Comparison of ENCODE assay signal across 10 cellular contexts in the genomic region with DNA sequence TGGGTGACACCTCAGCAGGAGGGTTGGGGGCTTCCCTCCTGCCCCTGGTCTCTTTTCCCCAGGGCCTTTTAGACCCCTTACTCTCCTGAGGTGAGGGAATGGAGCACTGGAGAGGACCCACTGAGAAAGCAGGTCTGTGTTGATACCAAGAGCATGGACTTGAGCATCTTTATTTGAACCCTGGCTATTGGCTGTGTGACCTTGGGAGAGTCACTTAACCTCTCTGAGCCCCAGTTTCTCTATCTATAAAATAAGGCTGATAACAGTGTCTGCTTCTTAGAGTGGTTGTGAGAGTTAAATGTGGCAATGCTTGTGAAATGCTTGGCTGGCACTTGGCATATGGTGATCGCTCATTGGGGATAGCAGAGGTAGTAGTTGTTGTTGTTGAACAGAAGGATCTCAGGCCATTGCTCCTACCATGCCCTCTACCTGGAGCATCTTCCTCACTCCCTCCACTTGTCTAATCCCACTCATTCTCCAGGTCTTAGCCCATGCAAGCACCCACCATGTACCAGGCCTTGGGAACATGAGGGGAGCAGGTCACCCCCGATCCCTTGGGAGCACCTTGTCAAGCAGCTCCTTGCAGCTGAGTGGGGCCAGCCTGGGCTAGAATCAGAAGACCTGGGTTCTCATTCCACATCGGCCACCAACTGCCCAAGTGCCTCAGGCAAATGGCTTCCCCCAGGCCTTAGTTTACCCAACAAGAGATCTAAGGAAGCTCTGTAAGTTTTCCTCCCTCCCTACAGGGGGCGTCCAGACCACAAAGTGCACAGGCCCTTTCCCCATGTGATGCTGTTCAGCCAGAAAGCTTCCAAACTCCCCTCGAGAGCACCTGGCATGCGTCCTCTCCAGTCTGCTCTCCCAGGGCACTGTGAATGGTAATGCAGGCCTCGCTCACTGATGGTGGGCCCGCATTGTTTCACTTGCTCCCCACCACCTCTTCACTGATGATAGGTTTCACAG.
DNase-seq lines count a peak whose midpoint lies in the region; ATAC-seq and TF ChIP-seq lines count a peak whose summit lies in the region.
"Had no signal": no experiment of that assay in that cellular context is flagged by ENCODE, and none has a peak within 500 bp of the region (broad histone marks: within the 10 kb centered on the region; RNA-seq: fewer than 3 reads in every experiment).

No MANE protein-coding gene starts in this region.

- peak overlapping the region; percentile 62 for H2BK120ac ChIP-seq in mesendoderm (ENCODE audit: low read depth, low read length)

- H3K4me1 ChIP-seq in mesendoderm (ENCODE audit: control insufficient read depth, low read depth, low read length) = peaks cover 13% of the 10 kb centered on the region

- no peak overlapping the region for H2BK15ac ChIP-seq in mesendoderm (replicated peaks; ENCODE audit: low read depth)

- peak overlapping the region; percentile 60 for H3K18ac ChIP-seq in mesendoderm (ENCODE audit: low read length)

- peak; percentile 32 for TF ChIP-seq CTCF in astrocyte of the cerebellum (IDR thresholded peaks at IDR 0.05; ENCODE audit: low read depth, low read length, missing control alignments)

- ATAC-seq in HG03460 (IDR thresholded peaks at IDR 0.05; ENCODE audit: unreplicated experiment) (no peak), HG03025 (IDR thresholded peaks at IDR 0.05; ENCODE audit: low FRiP score, unreplicated experiment) (no peak)

- H3K9ac ChIP-seq in mesendoderm (ENCODE audit: low read length) = no peak overlapping the region

- peak overlapping the region; percentile 44 for H3K4ac ChIP-seq in mesendoderm (ENCODE audit: low read depth, low read length)

- H3K4me3 ChIP-seq in Jurkat, Clone E6-1 (ENCODE audit: low read length) = no peak overlapping the region
- H3K4me3 ChIP-seq in astrocyte of the cerebellum (ENCODE audit: low read depth, low read length) (no peak overlapping the region), mesendoderm (ENCODE audit: low read length) (no peak overlapping the region)

- no peaks in the 10 kb centered on the region for H3K36me3 ChIP-seq in mesendoderm (ENCODE audit: control insufficient read depth, insufficient read depth, low read length)

- no CpG with 5 or more reads among the region's 8 CpGs for WGBS in mesendoderm (ENCODE audit: extremely low coverage, insufficient coverage, low lambda C conversion rate)

- H3K56ac ChIP-seq in mesendoderm (ENCODE audit: low read length) = peak overlapping the region; percentile 66

- in situ Hi-C loops in astrocyte of the cerebellum (cut with HindIII; ENCODE audit: low sequenced_read_pairs) = loop anchor here (25.0 kb wide), 1 partner anchor 187 kb away; no protein-coding TSS in a partner anchor

- H2AK5ac ChIP-seq in mesendoderm (ENCODE audit: low read length) = no peak overlapping the region

- no peak overlapping the region for H4K8ac ChIP-seq in mesendoderm (ENCODE audit: low read depth, low read length)

- H3K27me3 ChIP-seq in mesendoderm (ENCODE audit: insufficient read depth, low read length, poor library complexity) = no peaks in the 10 kb centered on the region

- peak overlapping the region; percentile 18 for H2BK5ac ChIP-seq in mesendoderm (ENCODE audit: low read length)

- H3K27ac ChIP-seq in mesendoderm (ENCODE audit: low read depth, low read length) = no peak overlapping the region

- H3K4me2 ChIP-seq in mesendoderm (ENCODE audit: low read length) = no peak overlapping the region

- DNase-seq in DMS53 (lab: John Stamatoyannopoulos, UW) (peak; percentile 11), DMS53 treated with DMSO at 0.1 percent for 48 hours (lab: John Stamatoyannopoulos, UW; ENCODE audit: unreplicated experiment) (no peak), astrocyte of the cerebellum (ENCODE audit: low read depth) (no peak), mesendoderm (peak; percentile 81), globus pallidus (ENCODE audit: low spot score) (no peak)
- peak; percentile 60 for DNase-seq in Jurkat, Clone E6-1 (ENCODE audit: low read depth, low spot score)
- DNase-seq: activated T-cell treated with anti-CD3 and anti-CD28 coated beads, Interleukin-2, amount 50 U/mL, for 1 hour; natural killer cell had no signal

- no peak overlapping the region for H4K5ac ChIP-seq in mesendoderm (ENCODE audit: low read length)

- no peak overlapping the region for H3K23ac ChIP-seq in mesendoderm (ENCODE audit: low read length)

- no peaks in the 10 kb centered on the region for H3K79me1 ChIP-seq in mesendoderm (ENCODE audit: low read length)

- H3K79me2 ChIP-seq in mesendoderm (ENCODE audit: control insufficient read depth, insufficient read depth, low read length) = no peaks in the 10 kb centered on the region

Comparison
In these comparisons a context has a peak if more than half of its experiments do, and no peak if none do; other contexts are left out.
1. DNase-seq: peak in DMS53 (single experiment), Jurkat, Clone E6-1 (single experiment) and mesendoderm (single experiment); none in DMS53 treated with DMSO at 0.1 percent for 48 hours (single experiment), astrocyte of the cerebellum (single experiment) and globus pallidus (single experiment).